ENCODE assay signal across 19 cellular contexts in genomic region chr12:109653896-109654295, GRCh38.
"Had no signal": no experiment of that assay in that cellular context is flagged by ENCODE, and none has a peak within 500 bp of the region (broad histone marks: within the 10 kb centered on the region; RNA-seq: fewer than 3 reads in every experiment).

No MANE protein-coding gene starts in this region.

- H3K4me3 Mint-ChIP-seq: activated CD8-positive, alpha-beta T cell treated with anti-CD3 and anti-CD28 coated beads, Interleukin-2, amount 10 ng/mL, durations not matched to agents 7 days and 5 days; activated naive CD8-positive, alpha-beta T cell; activated T-cell treated with anti-CD3 and anti-CD28 coated beads, Interleukin-2, amount 50 U/mL, for 72 hours; natural killer cell; stimulated activated naive CD8-positive, alpha-beta T cell treated with anti-CD3 and anti-CD28 coated beads, Interleukin-15, Interleukin-2, amounts not matched to agents 100 ng/mL and 50 ng/mL, for 24 hours; type B pancreatic cell; WTC11 had no signal

- H3K36me3 Mint-ChIP-seq: activated naive CD8-positive, alpha-beta T cell; natural killer cell; type B pancreatic cell; WTC11 had no signal

- H3K27ac Mint-ChIP-seq: activated CD8-positive, alpha-beta T cell treated with anti-CD3 and anti-CD28 coated beads, Interleukin-2, amount 10 ng/mL, durations not matched to agents 7 days and 5 days; activated naive CD8-positive, alpha-beta T cell; activated T-cell treated with anti-CD3 and anti-CD28 coated beads, Interleukin-2, amount 50 U/mL, for 72 hours; natural killer cell; stimulated activated naive CD8-positive, alpha-beta T cell treated with anti-CD3 and anti-CD28 coated beads, Interleukin-15, Interleukin-2, amounts not matched to agents 100 ng/mL and 50 ng/mL, for 24 hours; type B pancreatic cell; WTC11 had no signal

- H3K9me3 Mint-ChIP-seq: activated T-cell treated with anti-CD3 and anti-CD28 coated beads, Interleukin-2, amount 50 U/mL, for 72 hours; natural killer cell; stimulated activated naive CD8-positive, alpha-beta T cell treated with anti-CD3 and anti-CD28 coated beads, Interleukin-15, Interleukin-2, amounts not matched to agents 100 ng/mL and 50 ng/mL, for 24 hours; type B pancreatic cell; WTC11 had no signal

- DNase-seq: activated CD4-positive, alpha-beta T cell treated with anti-CD3 and anti-CD28 coated beads for 4 hours; activated CD8-positive, alpha-beta memory T cell treated with anti-CD3 and anti-CD28 coated beads, Interleukin-2, amount 50 U/mL, for 4 hours; activated CD8-positive, alpha-beta T cell treated with anti-CD3 and anti-CD28 coated beads, Interleukin-2, amount 10 ng/mL, durations not matched to agents 7 days and 5 days; activated gamma-delta T cell treated with Interleukin-2 at 50 U/mL for 16 hours; activated T-cell treated with anti-CD3 and anti-CD28 coated beads, Interleukin-2, amount 50 U/mL, for 72 hours; amniotic stem cell; caudate nucleus; colonic mucosa; esophagus squamous epithelium; foreskin fibroblast; head of caudate nucleus; left colon; mucosa of descending colon; natural killer cell; retina had no signal

- ATAC-seq: activated CD8-positive, alpha-beta T cell treated with anti-CD3 and anti-CD28 coated beads, Interleukin-2, amount 10 ng/mL, durations not matched to agents 7 days and 5 days; activated T-cell treated with anti-CD3 and anti-CD28 coated beads, Interleukin-2, amount 50 U/mL, for 72 hours; left colon; mucosa of descending colon; natural killer cell; WTC11 had no signal

- H3K4me1 Mint-ChIP-seq: natural killer cell had no signal
